ENCODE assay signal across 26 cellular contexts in genomic region chr1:55947446-55947845, GRCh38.
"Had no signal": no experiment of that assay in that cellular context is flagged by ENCODE, and none has a peak within 500 bp of the region (broad histone marks: within the 10 kb centered on the region; RNA-seq: fewer than 3 reads in every experiment).

No MANE protein-coding gene starts in this region.

- DNase-seq: dermis blood vessel endothelial cell; effector memory CD4-positive, alpha-beta T cell; foreskin keratinocyte; glutamatergic neuron; heart right ventricle; hippocampal formation; left cardiac atrium; left lung; mesenchymal stem cell; mucosa of descending colon; naive thymus-derived CD4-positive, alpha-beta T cell; nucleus accumbens; stimulated activated CD4-positive, alpha-beta T cell treated with anti-CD3 and anti-CD28 coated beads, Interleukin-2, amount 100 ng/mL, for 24 hours; stimulated activated CD4-positive, alpha-beta T cell treated with anti-CD3 and anti-CD28 coated beads, Interleukin-4, amount 100 ng/mL, for 24 hours; stimulated activated naive CD4-positive, alpha-beta T cell treated with Interleukin-2 at 50 U/mL for 16 hours; stomach; thyroid gland had no signal

- H3K9me3 ChIP-seq: esophagus muscularis mucosa, left lung, mucosa of descending colon, prostate gland, right atrium auricular region, stomach, thyroid gland had no signal

- H3K9me3 Mint-ChIP-seq: nephron; stimulated activated effector memory CD8-positive, alpha-beta T cell treated with anti-CD3 and anti-CD28 coated beads, Interleukin-12 subunit alpha, Interleukin-12 subunit beta, amount 100 ng/mL, for 72 hours; type B pancreatic cell had no signal

- H3K36me3 ChIP-seq: esophagus muscularis mucosa, heart right ventricle, left lung, prostate gland, right atrium auricular region, stomach, thyroid gland had no signal

- ATAC-seq: foreskin keratinocyte; heart right ventricle; left cardiac atrium; left lung; mucosa of descending colon; naive thymus-derived CD4-positive, alpha-beta T cell; sciatic nerve; stimulated activated effector memory CD8-positive, alpha-beta T cell treated with anti-CD3 and anti-CD28 coated beads, Interleukin-12 subunit alpha, Interleukin-12 subunit beta, amount 100 ng/mL, for 72 hours had no signal

- H3K27ac ChIP-seq: coronary artery, esophagus muscularis mucosa, foreskin keratinocyte, heart right ventricle, left lung, prostate gland, right atrium auricular region, stomach, thyroid gland had no signal

- H3K4me1 Mint-ChIP-seq: stimulated activated effector memory CD8-positive, alpha-beta T cell treated with anti-CD3 and anti-CD28 coated beads, Interleukin-12 subunit alpha, Interleukin-12 subunit beta, amount 100 ng/mL, for 72 hours had no signal

- H3K4me1 ChIP-seq: foreskin keratinocyte, heart right ventricle, left lung, prostate gland, right atrium auricular region, stomach had no signal

- H3K27me3 Mint-ChIP-seq: type B pancreatic cell had no signal

- H3K4me3 ChIP-seq: coronary artery, esophagus muscularis mucosa, heart right ventricle, left lung, mucosa of descending colon, prostate gland, right atrium auricular region, stomach, thyroid gland had no signal

- H3K27ac Mint-ChIP-seq: mesothelial cell of epicardium; naive thymus-derived CD4-positive, alpha-beta T cell; nephron; stimulated activated effector memory CD8-positive, alpha-beta T cell treated with anti-CD3 and anti-CD28 coated beads, Interleukin-12 subunit alpha, Interleukin-12 subunit beta, amount 100 ng/mL, for 72 hours; type B pancreatic cell had no signal

- H3K27me3 ChIP-seq: esophagus muscularis mucosa, heart right ventricle, left lung, right atrium auricular region, stomach, thyroid gland had no signal

- H3K4me3 Mint-ChIP-seq: mesothelial cell of epicardium; naive thymus-derived CD4-positive, alpha-beta T cell; nephron; stimulated activated effector memory CD8-positive, alpha-beta T cell treated with anti-CD3 and anti-CD28 coated beads, Interleukin-12 subunit alpha, Interleukin-12 subunit beta, amount 100 ng/mL, for 72 hours; type B pancreatic cell had no signal

- H3K36me3 Mint-ChIP-seq: mesothelial cell of epicardium; naive thymus-derived CD4-positive, alpha-beta T cell; stimulated activated effector memory CD8-positive, alpha-beta T cell treated with anti-CD3 and anti-CD28 coated beads, Interleukin-12 subunit alpha, Interleukin-12 subunit beta, amount 100 ng/mL, for 72 hours; type B pancreatic cell had no signal
